ENCODE assay signal across 8 cellular contexts in genomic region chr1:20964540-20965484, GRCh38.
DNase-seq lines count a peak whose midpoint lies in the region; ATAC-seq lines count a peak whose summit lies in the region.

No MANE protein-coding gene starts in this region.

- peak overlapping the region; percentile 4 for H3K4me3 Mint-ChIP-seq in stimulated activated memory B cell treated with anti-CD40 and anti-IgM and Interleukin-4, amounts not matched to agents 10 μg/mL and 1 μg/mL and 100 μg/mL, for 72 hours

- H3K36me3 Mint-ChIP-seq in stimulated activated memory B cell treated with anti-CD40 and anti-IgM and Interleukin-4, amounts not matched to agents 10 μg/mL and 1 μg/mL and 100 μg/mL, for 72 hours, result peaks cover 2% of the 10 kb centered on the region

- peak overlapping the region; percentile 26 for H3K27ac Mint-ChIP-seq in stimulated activated memory B cell treated with anti-CD40 and anti-IgM and Interleukin-4, amounts not matched to agents 10 μg/mL and 1 μg/mL and 100 μg/mL, for 72 hours

- peak overlapping the region; percentile 1 to 65 (median 32); a peak in 19 of 22 replicates for H3K4me2 ChIP-seq in BLaER1 treated with 17β-estradiol and CSF1 and Interleukin-3, amounts not matched to agents 10 nM and 100 nM

- no peak overlapping the region for H3K4me3 ChIP-seq in BLaER1 treated with 17β-estradiol and CSF1 and Interleukin-3, amounts not matched to agents 10 nM and 100 nM

- H3K9me3 ChIP-seq in BLaER1 treated with 17β-estradiol and CSF1 and Interleukin-3, amounts not matched to agents 10 nM and 100 nM (replicated peaks in 1 of 11), result no peaks in the 10 kb centered on the region

- H3K27me3 ChIP-seq in BLaER1 treated with 17β-estradiol and CSF1 and Interleukin-3, amounts not matched to agents 10 nM and 100 nM, result no peaks in the 10 kb centered on the region

- H3K27me3 Mint-ChIP-seq in stimulated activated memory B cell treated with anti-CD40 and anti-IgM and Interleukin-4, amounts not matched to agents 10 μg/mL and 1 μg/mL and 100 μg/mL, for 72 hours, result no peaks in the 10 kb centered on the region

- no peak overlapping the region for H3K9ac ChIP-seq in BLaER1 treated with 17β-estradiol and CSF1 and Interleukin-3, amounts not matched to agents 10 nM and 100 nM

- H3K27ac ChIP-seq in BLaER1 treated with 17β-estradiol and CSF1 and Interleukin-3, amounts not matched to agents 10 nM and 100 nM, result peak overlapping the region in 3 of 11 experiments; percentile 4 to 21 (median 5); a peak in 2 of 22 replicates

- peaks cover 11 to 24% (median 14%) of the 10 kb centered on the region in 10 experiments for H3K4me1 ChIP-seq in BLaER1 treated with 17β-estradiol and CSF1 and Interleukin-3, amounts not matched to agents 10 nM and 100 nM

- no peaks in the 10 kb centered on the region for H3K9me3 Mint-ChIP-seq in stimulated activated memory B cell treated with anti-CD40 and anti-IgM and Interleukin-4, amounts not matched to agents 10 μg/mL and 1 μg/mL and 100 μg/mL, for 72 hours

- ATAC-seq in GM19328 (IDR thresholded peaks at IDR 0.05; ENCODE audit: unreplicated experiment) (peak; percentile 75), HG03378 (IDR thresholded peaks at IDR 0.05; ENCODE audit: unreplicated experiment) (peak; percentile 73)
- peak; percentile 92 for ATAC-seq in stimulated activated memory B cell treated with anti-CD40 and anti-IgM and Interleukin-4, amounts not matched to agents 10 μg/mL and 1 μg/mL and 100 μg/mL, for 72 hours

- H3K4me1 Mint-ChIP-seq in stimulated activated memory B cell treated with anti-CD40 and anti-IgM and Interleukin-4, amounts not matched to agents 10 μg/mL and 1 μg/mL and 100 μg/mL, for 72 hours, result peaks cover 29% of the 10 kb centered on the region

- DNase-seq in SHP77 treated with DMSO at 0.1 percent for 48 hours (lab: John Stamatoyannopoulos, UW) (peak; percentile 89), C1 segment of cervical spinal cord (lab: John Stamatoyannopoulos, UW) (no peak), cerebellum (ENCODE audit: low spot score) (no peak), NCI-H2227 (lab: John Stamatoyannopoulos, UW; ENCODE audit: unreplicated experiment) (no peak)

- H4K20me1 ChIP-seq in BLaER1 treated with 17β-estradiol and CSF1 and Interleukin-3, amounts not matched to agents 10 nM and 100 nM, result peaks cover 0 to 15% (median 7%) of the 10 kb centered on the region in 11 experiments; a peak in 10 of 22 replicates

- H3K36me3 ChIP-seq in BLaER1 treated with 17β-estradiol and CSF1 and Interleukin-3, amounts not matched to agents 10 nM and 100 nM, result peaks cover 48 to 95% (median 64%) of the 10 kb centered on the region in 11 experiments
